ENCODE assay signal across 8 cellular contexts in the genomic region with DNA sequence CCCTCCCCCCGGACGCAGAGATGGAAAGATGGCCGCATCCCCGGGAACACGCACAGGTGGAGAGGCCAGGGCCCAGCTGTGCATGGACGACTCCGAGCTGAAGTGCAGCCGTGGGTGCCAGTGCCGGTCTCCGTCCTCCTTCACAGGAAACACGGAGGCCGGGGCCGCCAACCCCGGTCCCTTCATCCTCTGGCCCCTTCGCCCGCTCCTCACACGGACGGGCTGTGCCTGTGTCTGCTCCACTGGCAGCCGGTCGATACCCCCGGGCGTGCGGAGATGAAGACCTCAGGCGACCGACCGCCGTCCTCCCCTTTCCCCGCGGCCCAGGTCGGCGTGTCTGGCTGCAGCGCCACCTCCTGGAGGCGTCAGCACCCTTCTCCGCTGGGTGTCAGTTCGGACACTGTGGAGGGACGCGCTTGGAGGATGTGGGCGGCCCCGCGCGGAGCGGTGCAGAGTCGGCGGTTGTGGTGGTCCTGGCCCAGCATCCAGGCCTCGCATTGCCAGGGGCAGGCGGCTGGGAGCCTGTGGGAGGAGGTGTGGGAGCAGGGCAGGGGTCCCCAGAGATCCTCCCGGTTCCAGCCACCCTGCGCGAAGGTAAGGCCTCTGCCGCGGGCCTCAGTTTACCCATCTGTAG. TPM values are rescaled to one million over a fixed set of nuclear protein-coding genes. Genes with fewer than 3 reads are reported as not detected.
DNase-seq lines count a peak whose midpoint lies in the region; ATAC-seq and TF ChIP-seq lines count a peak whose summit lies in the region.

No MANE protein-coding gene starts in this region.

- no peaks in the 10 kb centered on the region for H3K27me3 ChIP-seq in RWPE2 (ENCODE audit: insufficient read depth, poor library complexity, severe bottlenecking)

- peak; percentile 79 for DNase-seq in AG20443 (ENCODE audit: low spot score)
- peak; percentile 63 for DNase-seq in GM19238 (ENCODE audit: insufficient read length, low spot score)
- DNase-seq in HUDEP-2 (lab: John Stamatoyannopoulos, UW; ENCODE audit: unreplicated experiment in 76 of 76) = peak in 50 of 76 experiments; percentile 3 to 76 (median 31)
- DNase-seq in RWPE2 (ENCODE audit: low spot score) = no peak
- peak; percentile 65 for DNase-seq in activated gamma-delta T cell treated with Interleukin-2 at 50 U/mL for 16 hours
- peak; percentile 95 for DNase-seq in glutamatergic neuron
- peak; percentile 89 for DNase-seq in posterior vena cava (ENCODE audit: low spot score)
- no peak for DNase-seq in NK-92 treated with Interleukin-12 subunit alpha and Interleukin-12 subunit beta, amount 100 ng/mL, for 24 hours (lab: John Stamatoyannopoulos, UW)

- peak overlapping the region; percentile 38 for H3K4me3 Mint-ChIP-seq in glutamatergic neuron (ENCODE audit: unreplicated experiment)

- no peaks in the 10 kb centered on the region for H3K4me1 ChIP-seq in RWPE2 (ENCODE audit: insufficient read depth, poor library complexity, severe bottlenecking)

- peaks cover 7% of the 10 kb centered on the region for H3K27me3 Mint-ChIP-seq in glutamatergic neuron (ENCODE audit: unreplicated experiment)

- no peaks in the 10 kb centered on the region for H3K36me3 ChIP-seq in RWPE2 (ENCODE audit: low read depth)

- H3K36me3 Mint-ChIP-seq in glutamatergic neuron (ENCODE audit: unreplicated experiment) = peaks cover 10% of the 10 kb centered on the region

- peak overlapping the region; percentile 11 for H3K4me3 ChIP-seq in RWPE2 (ENCODE audit: severe bottlenecking)

- H3K4me1 Mint-ChIP-seq in glutamatergic neuron (ENCODE audit: low read depth, unreplicated experiment) = peaks cover 5% of the 10 kb centered on the region

- peaks cover 22% of the 10 kb centered on the region for H3K9me3 Mint-ChIP-seq in glutamatergic neuron (ENCODE audit: unreplicated experiment)

- peak overlapping the region; percentile 62 for H3K27ac Mint-ChIP-seq in glutamatergic neuron (ENCODE audit: unreplicated experiment)

- H3K27ac ChIP-seq in RWPE2 (ENCODE audit: poor library complexity, severe bottlenecking) = no peak overlapping the region

- ATAC-seq in RWPE2 (ENCODE audit: low read depth) = peak; percentile 66

- TF ChIP-seq CTCF in RWPE2 (IDR thresholded peaks at IDR 0.05; ENCODE audit: poor library complexity, severe bottlenecking) (peak; percentile 34), glutamatergic neuron (IDR thresholded peaks at IDR 0.05; ENCODE audit: partially characterized antibody, unreplicated experiment) (peak; percentile 85)

- H3K9me3 ChIP-seq in RWPE2 (ENCODE audit: severe bottlenecking) = no peaks in the 10 kb centered on the region

- intact Hi-C loops in posterior vena cava (cut with DNase I) = no loop called here

RNA-seq across cellular contexts. Expression of a gene that starts 9.9 kb away (rescaled TPM):
- 24.6 TPM for total RNA-seq in glutamatergic neuron (ENCODE audit: unreplicated experiment)
- total RNA-seq in posterior vena cava = 10 to 100 TPM; 27.4 to 30.7 TPM

RNA-seq across cellular contexts. Expression of a gene that starts 9.9 kb away (rescaled TPM):
- 61.4 TPM for total RNA-seq in glutamatergic neuron (ENCODE audit: unreplicated experiment)
- 10 to 100 TPM; 35.7 to 36.0 TPM for total RNA-seq in posterior vena cava

RNA-seq across cellular contexts. Expression of a gene that starts 18.1 kb away (rescaled TPM):
- 19.8 TPM for total RNA-seq in glutamatergic neuron (ENCODE audit: unreplicated experiment)
- total RNA-seq in posterior vena cava = not detected

RNA-seq across cellular contexts. Expression of a gene that starts 28.6 kb away (rescaled TPM):
- not detected for total RNA-seq in glutamatergic neuron (ENCODE audit: unreplicated experiment)
- total RNA-seq in posterior vena cava = not detected

RNA-seq across cellular contexts. Expression of a gene that starts 39.2 kb away (rescaled TPM):
- 13.0 TPM for total RNA-seq in glutamatergic neuron (ENCODE audit: unreplicated experiment)
- total RNA-seq in posterior vena cava = 10 to 100 TPM; 13.8 to 17.6 TPM

Comparison
In these comparisons a context has a peak if more than half of its experiments do, and no peak if none do; other contexts are left out.
1. DNase-seq: peak in AG20443 (single experiment), GM19238 (single experiment), HUDEP-2 (50 of 76), activated gamma-delta T cell treated with Interleukin-2 at 50 U/mL for 16 hours (single experiment), glutamatergic neuron (single experiment) and posterior vena cava (single experiment); none in RWPE2 (single experiment) and NK-92 treated with Interleukin-12 subunit alpha and Interleukin-12 subunit beta, amount 100 ng/mL, for 24 hours (single experiment).
2. RNA of a gene that starts 18.1 kb away (total RNA-seq): 19.8 TPM in glutamatergic neuron (single experiment); not detected in posterior vena cava; every median in the first group is over 10 times any median in the second.